Comparison of ENCODE assay signal across 8 cellular contexts in genomic region chr19:17579523-17580244, GRCh38. TPM values are rescaled to one million over a fixed set of nuclear protein-coding genes. Genes with fewer than 3 reads are reported as not detected.
DNase-seq lines count a peak whose midpoint lies in the region; ATAC-seq and TF ChIP-seq lines count a peak whose summit lies in the region.

No MANE protein-coding gene starts in this region.

- no peak for TF ChIP-seq POLR2A in vagina (IDR thresholded peaks at IDR 0.05)

- H3K27me3 ChIP-seq in vagina = no peaks in the 10 kb centered on the region

- H3K4me1 ChIP-seq in vagina = peaks cover 10% of the 10 kb centered on the region

- no peak overlapping the region for H3K27ac Mint-ChIP-seq in activated CD4-positive, alpha-beta memory T cell treated with anti-CD3 and anti-CD28 coated beads, Interleukin-2, amount 10 ng/mL, durations not matched to agents 7 days and 5 days
- peak overlapping the region; percentile 87 for H3K27ac Mint-ChIP-seq in stimulated activated naive B cell treated with anti-CD40 and anti-IgM and Interleukin-4, amounts not matched to agents 10 μg/mL and 1 μg/mL and 100 μg/mL, for 72 hours

- DNase-seq in activated CD8-positive, alpha-beta memory T cell treated with anti-CD3 and anti-CD28 coated beads for 24 hours = peak; percentile 70
- DNase-seq in activated CD8-positive, alpha-beta memory T cell treated with anti-CD3 and anti-CD28 coated beads, Interleukin-2, amount 50 U/mL, for 4 hours = no peak
- peak; percentile 95 for DNase-seq in NAMALWA (ENCODE audit: low spot score)
- peak; percentile 23 for DNase-seq in activated CD4-positive, alpha-beta memory T cell treated with anti-CD3 and anti-CD28 coated beads, Interleukin-2, amount 10 ng/mL, durations not matched to agents 7 days and 5 days
- peak; percentile 70 for DNase-seq in left ventricle myocardium superior
- peak; percentile 35 for DNase-seq in stimulated activated naive B cell treated with anti-CD40 and anti-IgM and Interleukin-4, amounts not matched to agents 10 μg/mL and 1 μg/mL and 100 μg/mL, for 72 hours
- DNase-seq in vagina (ENCODE audit: extremely low spot score in 2 of 2) = no peak
- no peak for DNase-seq in GOT3 (lab: John Stamatoyannopoulos, UW)

- peak; percentile 73 for ATAC-seq in left ventricle myocardium superior
- ATAC-seq in stimulated activated naive B cell treated with anti-CD40 and anti-IgM and Interleukin-4, amounts not matched to agents 10 μg/mL and 1 μg/mL and 100 μg/mL, for 72 hours (replicated peaks) = peak; percentile 85 to 88

- H3K27me3 Mint-ChIP-seq in activated CD4-positive, alpha-beta memory T cell treated with anti-CD3 and anti-CD28 coated beads, Interleukin-2, amount 10 ng/mL, durations not matched to agents 7 days and 5 days = no peaks in the 10 kb centered on the region
- H3K27me3 Mint-ChIP-seq in stimulated activated naive B cell treated with anti-CD40 and anti-IgM and Interleukin-4, amounts not matched to agents 10 μg/mL and 1 μg/mL and 100 μg/mL, for 72 hours = no peaks in the 10 kb centered on the region

- H3K9me3 ChIP-seq in vagina = no peaks in the 10 kb centered on the region

- H3K9me3 Mint-ChIP-seq in activated CD4-positive, alpha-beta memory T cell treated with anti-CD3 and anti-CD28 coated beads, Interleukin-2, amount 10 ng/mL, durations not matched to agents 7 days and 5 days = no peaks in the 10 kb centered on the region
- no peaks in the 10 kb centered on the region for H3K9me3 Mint-ChIP-seq in stimulated activated naive B cell treated with anti-CD40 and anti-IgM and Interleukin-4, amounts not matched to agents 10 μg/mL and 1 μg/mL and 100 μg/mL, for 72 hours

- H3K4me3 Mint-ChIP-seq in activated CD4-positive, alpha-beta memory T cell treated with anti-CD3 and anti-CD28 coated beads, Interleukin-2, amount 10 ng/mL, durations not matched to agents 7 days and 5 days = no peak overlapping the region
- no peak overlapping the region for H3K4me3 Mint-ChIP-seq in stimulated activated naive B cell treated with anti-CD40 and anti-IgM and Interleukin-4, amounts not matched to agents 10 μg/mL and 1 μg/mL and 100 μg/mL, for 72 hours

- CTCF ChIA-PET in activated CD4-positive, alpha-beta memory T cell treated with anti-CD3 and anti-CD28 coated beads, Interleukin-2, amount 10 ng/mL, durations not matched to agents 7 days and 5 days (lab: Charles Lee) = interaction anchor here (1.3 kb wide), 1 partner anchor 203 kb away, joined by 3 read pairs; no protein-coding TSS in a partner anchor

- intact Hi-C loops in left ventricle myocardium superior (cut with micrococcal nuclease) (no loop called here), vagina (cut with DNase I) (no loop called here)

- H3K4me3 ChIP-seq in vagina = no peak overlapping the region

- peaks cover 6% of the 10 kb centered on the region for H3K4me1 Mint-ChIP-seq in activated CD4-positive, alpha-beta memory T cell treated with anti-CD3 and anti-CD28 coated beads, Interleukin-2, amount 10 ng/mL, durations not matched to agents 7 days and 5 days
- peaks cover 14 to 21% of the 10 kb centered on the region in 2 donors for H3K4me1 Mint-ChIP-seq in stimulated activated naive B cell treated with anti-CD40 and anti-IgM and Interleukin-4, amounts not matched to agents 10 μg/mL and 1 μg/mL and 100 μg/mL, for 72 hours

- POLR2A ChIA-PET in activated CD4-positive, alpha-beta memory T cell treated with anti-CD3 and anti-CD28 coated beads, Interleukin-2, amount 10 ng/mL, durations not matched to agents 7 days and 5 days (lab: Charles Lee) = interaction anchor here (1.3 kb wide), 1 partner anchor 10 kb away, joined by 4 read pairs; no protein-coding TSS in a partner anchor

- no peak for TF ChIP-seq CTCF in vagina (IDR thresholded peaks at IDR 0.05)

- H3K36me3 Mint-ChIP-seq in activated CD4-positive, alpha-beta memory T cell treated with anti-CD3 and anti-CD28 coated beads, Interleukin-2, amount 10 ng/mL, durations not matched to agents 7 days and 5 days (ENCODE audit: low read depth) = peaks cover 36% of the 10 kb centered on the region
- H3K36me3 Mint-ChIP-seq in stimulated activated naive B cell treated with anti-CD40 and anti-IgM and Interleukin-4, amounts not matched to agents 10 μg/mL and 1 μg/mL and 100 μg/mL, for 72 hours = peaks cover 55 to 74% of the 10 kb centered on the region in 2 donors

- H3K36me3 ChIP-seq in vagina = peaks cover 0 to 32% of the 10 kb centered on the region in 2 donors

- no peak overlapping the region for H3K27ac ChIP-seq in vagina

RNA-seq across cellular contexts. Expression of gene COLGALT1, which starts 24.2 kb away (rescaled TPM):
- 10 to 100 TPM; 36.1 to 38.9 TPM for total RNA-seq in activated CD4-positive, alpha-beta memory T cell treated with anti-CD3 and anti-CD28 coated beads, Interleukin-2, amount 10 ng/mL, durations not matched to agents 7 days and 5 days
- total RNA-seq in left ventricle myocardium superior = 33.0 TPM
- 55.0 TPM for total RNA-seq in vagina

Comparison
In these comparisons a context has a peak if more than half of its experiments do, and no peak if none do; other contexts are left out.
1. DNase-seq: peak in activated CD8-positive, alpha-beta memory T cell treated with anti-CD3 and anti-CD28 coated beads for 24 hours (single experiment), NAMALWA (single experiment), activated CD4-positive, alpha-beta memory T cell treated with anti-CD3 and anti-CD28 coated beads, Interleukin-2, amount 10 ng/mL, durations not matched to agents 7 days and 5 days (single experiment), left ventricle myocardium superior (single experiment) and stimulated activated naive B cell treated with anti-CD40 and anti-IgM and Interleukin-4, amounts not matched to agents 10 μg/mL and 1 μg/mL and 100 μg/mL, for 72 hours (single experiment); none in activated CD8-positive, alpha-beta memory T cell treated with anti-CD3 and anti-CD28 coated beads, Interleukin-2, amount 50 U/mL, for 4 hours (single experiment), vagina (0 of 2) and GOT3 (single experiment).